Comparison of ENCODE assay signal across 17 cellular contexts in the genomic region with DNA sequence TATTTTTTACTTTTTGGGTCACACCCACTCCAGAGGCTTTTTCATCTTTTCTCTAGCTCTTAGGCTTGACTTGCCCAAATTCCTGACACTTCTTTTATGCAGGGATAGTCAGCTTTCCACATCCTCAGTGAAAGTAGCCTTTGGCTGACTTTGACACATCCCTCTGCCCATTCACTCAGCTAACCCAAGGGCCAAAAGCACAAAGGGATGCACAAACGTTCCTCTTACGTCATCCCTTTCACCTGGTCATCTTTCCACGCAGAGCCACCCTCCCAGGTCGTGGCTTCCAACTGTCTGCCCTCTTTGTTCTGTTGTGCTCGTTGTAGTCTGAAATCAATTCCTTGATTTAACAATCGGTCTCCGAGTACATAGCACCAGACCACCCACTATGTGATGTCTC. TPM values are rescaled to one million over a fixed set of nuclear protein-coding genes. Genes with fewer than 3 reads are reported as not detected.
DNase-seq lines count a peak whose midpoint lies in the region; ATAC-seq and TF ChIP-seq lines count a peak whose summit lies in the region.
"Had no signal": no experiment of that assay in that cellular context is flagged by ENCODE, and none has a peak within 500 bp of the region (broad histone marks: within the 10 kb centered on the region; RNA-seq: fewer than 3 reads in every experiment).

No MANE protein-coding gene starts in this region.

- H4K20me1 ChIP-seq in osteoblast (ENCODE audit: insufficient read depth, low read length) (no peaks in the 10 kb centered on the region), neural progenitor cell (ENCODE audit: low read depth) (no peaks in the 10 kb centered on the region), OCI-LY7 (ENCODE audit: insufficient read depth, low read length) (no peaks in the 10 kb centered on the region)

- 91% methylated on average over 7 of the region's 7 CpGs for WGBS in esophagus muscularis mucosa
- 78 to 80% methylated on average over 7 of the region's 7 CpGs for WGBS in upper lobe of left lung, 2 donors
- WGBS in lower leg skin, 2 donors, result 72 to 78% methylated on average over 7 of the region's 7 CpGs

- no peak overlapping the region for H3K27ac Mint-ChIP-seq in neural progenitor cell
- H3K27ac Mint-ChIP-seq: CD8-positive, alpha-beta memory T cell had no signal

- no peaks in the 10 kb centered on the region for H3K9me3 ChIP-seq in left ventricle myocardium inferior (replicated peaks)
- no peaks in the 10 kb centered on the region for H3K9me3 ChIP-seq in esophagus muscularis mucosa
- H3K9me3 ChIP-seq in osteoblast (ENCODE audit: low read depth, low read length), result no peaks in the 10 kb centered on the region
- H3K9me3 ChIP-seq in upper lobe of left lung, result no peaks in the 10 kb centered on the region
- H3K9me3 ChIP-seq in neural progenitor cell (ENCODE audit: low read depth), result no peaks in the 10 kb centered on the region
- H3K9me3 ChIP-seq in OCI-LY7 (ENCODE audit: low read length), result no peaks in the 10 kb centered on the region
- H3K9me3 ChIP-seq: MG63 had no signal

- H3K4me2 ChIP-seq in osteoblast (ENCODE audit: insufficient read depth, low read length), result no peak overlapping the region
- no peak overlapping the region for H3K4me2 ChIP-seq in neural progenitor cell
- no peak overlapping the region for H3K4me2 ChIP-seq in OCI-LY7 (ENCODE audit: low read length)

- no TSS peak for BruUV-seq in OCI-LY7 (replicated peaks; lab: Mats Ljungman, UMichigan)

- no peaks in the 10 kb centered on the region for H3K9me3 Mint-ChIP-seq in neural progenitor cell
- H3K9me3 Mint-ChIP-seq: CD8-positive, alpha-beta memory T cell had no signal

- intact Hi-C loops in left ventricle myocardium inferior (cut with micrococcal nuclease) (loop anchor here (10.0 kb wide), 1 partner anchor 135 kb away; no protein-coding TSS in a partner anchor), left ventricle myocardium superior (cut with micrococcal nuclease) (no loop called here), esophagus muscularis mucosa (cut with DNase I) (loop anchor here (10.0 kb wide), 1 partner anchor 245 kb away; a partner anchor contains a TSS), OCI-LY7 (cut with micrococcal nuclease; ENCODE audit: unreplicated experiment) (no loop called here), lower leg skin (cut with DNase I; ENCODE audit: low total_unique reads) (loop anchor here (10.0 kb wide), 1 partner anchor 355 kb away; no protein-coding TSS in a partner anchor)

- DNase-seq in left ventricle myocardium inferior (no peak), left ventricle myocardium superior (no peak), esophagus muscularis mucosa (ENCODE audit: extremely low spot score) (no peak), osteoblast (ENCODE audit: insufficient read length, low spot score, missing footprints) (peak; percentile 58), upper lobe of left lung (no peak), neural progenitor cell (ENCODE audit: low spot score) (no peak), OCI-LY7 (ENCODE audit: low spot score) (no peak), lower leg skin (ENCODE audit: low spot score in 2 of 2) (no peak)
- DNase-seq: AML-193; Calu3; CD8-positive, alpha-beta memory T cell; MG63; NCI-H1417 treated with DMSO at 0.1 percent for 48 hours; NCI-H187; NCI-H69 had no signal

- H3K4me3 Mint-ChIP-seq in neural progenitor cell, result no peak overlapping the region
- H3K4me3 Mint-ChIP-seq: CD8-positive, alpha-beta memory T cell had no signal

- no peaks in the 10 kb centered on the region for H3F3A ChIP-seq in neural progenitor cell (ENCODE audit: low read depth)

- H3K4me1 ChIP-seq in left ventricle myocardium inferior (peaks cover 49% of the 10 kb centered on the region), esophagus muscularis mucosa (peaks cover 31 to 55% (median 41%) of the 10 kb centered on the region in 4 donors), osteoblast (ENCODE audit: insufficient read depth, low read length) (peaks cover 10% of the 10 kb centered on the region), upper lobe of left lung (peaks cover 0 to 22% (median 16%) of the 10 kb centered on the region in 4 donors), neural progenitor cell (no peaks in the 10 kb centered on the region), OCI-LY7 (ENCODE audit: insufficient read depth, low read length, poor library complexity, severe bottlenecking) (no peaks in the 10 kb centered on the region)

- H3K36me3 ChIP-seq in left ventricle myocardium inferior (no peaks in the 10 kb centered on the region), esophagus muscularis mucosa (no peaks in the 10 kb centered on the region), osteoblast (ENCODE audit: insufficient read depth, low read length) (no peaks in the 10 kb centered on the region), upper lobe of left lung (no peaks in the 10 kb centered on the region), neural progenitor cell (no peaks in the 10 kb centered on the region), OCI-LY7 (ENCODE audit: insufficient read depth, low read length) (no peaks in the 10 kb centered on the region)
- H3K36me3 ChIP-seq: MG63 had no signal

- peaks cover 3% of the 10 kb centered on the region for H3K27me3 Mint-ChIP-seq in neural progenitor cell (ENCODE audit: insufficient read depth, low read depth)

- CTCF ChIA-PET in OCI-LY7 (lab: Charles Lee; ENCODE audit: unreplicated experiment), result no interaction called here

- no peak for TF ChIP-seq EP300 in esophagus muscularis mucosa (IDR thresholded peaks at IDR 0.05)
- TF ChIP-seq EP300 in upper lobe of left lung (IDR thresholded peaks at IDR 0.05), result no peak

- H3K9ac ChIP-seq in neural progenitor cell, result no peak overlapping the region

- no peaks in the 10 kb centered on the region for H3K9me2 ChIP-seq in OCI-LY7 (ENCODE audit: insufficient read depth, low read length)

- H3K4me3 ChIP-seq in left ventricle myocardium inferior (no peak overlapping the region), esophagus muscularis mucosa (no peak overlapping the region), osteoblast (ENCODE audit: insufficient read depth, low read length) (no peak overlapping the region), upper lobe of left lung (no peak overlapping the region), neural progenitor cell (no peak overlapping the region), OCI-LY7 (ENCODE audit: low read depth, low read length, poor library complexity, severe bottlenecking) (no peak overlapping the region), lower leg skin (ENCODE audit: low read depth, poor library complexity, severe bottlenecking) (no peak overlapping the region)
- H3K4me3 ChIP-seq: MG63 had no signal

- POLR2A ChIA-PET in OCI-LY7 (lab: Charles Lee), result interaction anchor here (0.6 kb wide), 1 partner anchor 84 kb away, joined by 3 read pairs; no protein-coding TSS in a partner anchor

- no peaks in the 10 kb centered on the region for H3K36me3 Mint-ChIP-seq in neural progenitor cell
- H3K36me3 Mint-ChIP-seq: CD8-positive, alpha-beta memory T cell had no signal

- H3K79me2 ChIP-seq in osteoblast (ENCODE audit: insufficient read depth, low read length), result no peaks in the 10 kb centered on the region
- no peaks in the 10 kb centered on the region for H3K79me2 ChIP-seq in neural progenitor cell (ENCODE audit: low read depth)
- no peaks in the 10 kb centered on the region for H3K79me2 ChIP-seq in OCI-LY7 (ENCODE audit: insufficient read depth, low read depth, low read length)

- H3K27ac ChIP-seq in left ventricle myocardium inferior (replicated peaks), result peak overlapping the region; percentile 65
- H3K27ac ChIP-seq in esophagus muscularis mucosa (replicated peaks in 1 of 4), result peak overlapping the region; percentile 16 to 41 (median 28)
- H3K27ac ChIP-seq in osteoblast (ENCODE audit: low read depth, low read length), result no peak overlapping the region
- peak overlapping the region in 3 of 4 donors; percentile 9 to 75 (median 13) for H3K27ac ChIP-seq in upper lobe of left lung
- no peak overlapping the region for H3K27ac ChIP-seq in neural progenitor cell
- H3K27ac ChIP-seq in OCI-LY7 (ENCODE audit: low read depth, low read length, poor library complexity, severe bottlenecking), result no peak overlapping the region
- H3K27ac ChIP-seq: C4-2B had no signal

- no peak for TF ChIP-seq CTCF in left ventricle myocardium inferior (IDR thresholded peaks at IDR 0.05; ENCODE audit: borderline replicate concordance)
- no peak for TF ChIP-seq CTCF in esophagus muscularis mucosa (IDR thresholded peaks at IDR 0.05)
- no peak for TF ChIP-seq CTCF in osteoblast (IDR thresholded peaks at IDR 0.05; ENCODE audit: extremely low read depth, low read depth, low read length)
- TF ChIP-seq CTCF in upper lobe of left lung (IDR thresholded peaks at IDR 0.05), result no peak
- no peak for TF ChIP-seq CTCF in neural progenitor cell (IDR thresholded peaks at IDR 0.05)
- no peak for TF ChIP-seq CTCF in OCI-LY7 (conservative IDR thresholded peaks at IDR 0.05; ENCODE audit: low read length)
- no peak for TF ChIP-seq CTCF in lower leg skin (IDR thresholded peaks at IDR 0.05)

- no peak for TF ChIP-seq POLR2A in esophagus muscularis mucosa (IDR thresholded peaks at IDR 0.05; ENCODE audit: low read depth)
- no peak for TF ChIP-seq POLR2A in upper lobe of left lung (IDR thresholded peaks at IDR 0.05)
- TF ChIP-seq POLR2A in lower leg skin (IDR thresholded peaks at IDR 0.05), result no peak

- no peak for ATAC-seq in left ventricle myocardium superior
- no peak for ATAC-seq in upper lobe of left lung (ENCODE audit: low FRiP score in 2 of 2)
- ATAC-seq: HCT116 had no signal

- no peaks in the 10 kb centered on the region for H3K4me1 Mint-ChIP-seq in neural progenitor cell
- H3K4me1 Mint-ChIP-seq: CD8-positive, alpha-beta memory T cell had no signal

- H2AFZ ChIP-seq in osteoblast (ENCODE audit: low read length) (no peak overlapping the region), neural progenitor cell (replicated peaks) (no peak overlapping the region), OCI-LY7 (ENCODE audit: low read length) (no peak overlapping the region)

- no peaks in the 10 kb centered on the region for H3K27me3 ChIP-seq in left ventricle myocardium inferior (ENCODE audit: low read depth)
- no peaks in the 10 kb centered on the region for H3K27me3 ChIP-seq in esophagus muscularis mucosa
- H3K27me3 ChIP-seq in osteoblast (ENCODE audit: insufficient read depth, low read length), result no peaks in the 10 kb centered on the region
- H3K27me3 ChIP-seq in upper lobe of left lung, result no peaks in the 10 kb centered on the region
- no peaks in the 10 kb centered on the region for H3K27me3 ChIP-seq in neural progenitor cell
- H3K27me3 ChIP-seq: MG63 had no signal

RNA-seq across cellular contexts. Expression of a gene that starts 45.8 kb away (rescaled TPM):
- total RNA-seq in left ventricle myocardium inferior (11.7 TPM), left ventricle myocardium superior (9.9 TPM), esophagus muscularis mucosa (10 to 100 TPM; 33.2 to 69.7 (median 43.9) TPM), osteoblast (174 and 189 TPM in 2 replicates), upper lobe of left lung (100 to 1,000 TPM in 2 of 6 donors, 10 to 100 TPM in 4; 52.9 to 123 (median 72.2) TPM), neural progenitor cell (ENCODE audit: low replicate concordance) (0.22 and 0.58 TPM in 2 replicates), OCI-LY7 (2022) (not detected in 2 replicates), lower leg skin (10 to 100 TPM; 13.7 to 28.1 (median 22.0) TPM)
- total RNA-seq in OCI-LY7 (2014; rRNA removed; shearing (Covaris generic)), result 0.15 TPM in 1 of 2 replicates, not detected in the other
- total RNA-seq: CD8-positive, alpha-beta memory T cell had no signal

Comparison
In these comparisons a context has a peak if more than half of its experiments do, and no peak if none do; other contexts are left out.
1. intact Hi-C loops: an anchor here in left ventricle myocardium inferior (10.0 kb wide), esophagus muscularis mucosa (10.0 kb wide) and lower leg skin (10.0 kb wide); none called in left ventricle myocardium superior and OCI-LY7.
2. H3K27ac ChIP-seq: peak in left ventricle myocardium inferior (single experiment), esophagus muscularis mucosa (4 of 4) and upper lobe of left lung (3 of 4); none in osteoblast (single experiment), neural progenitor cell (single experiment) and OCI-LY7 (single experiment).